8 cellular contexts compared by ENCODE assay signal in genomic region chr5:148820778-148821395, GRCh38. TPM values are rescaled to one million over a fixed set of nuclear protein-coding genes. Genes with fewer than 3 reads are reported as not detected.
DNase-seq lines count a peak whose midpoint lies in the region; ATAC-seq and TF ChIP-seq lines count a peak whose summit lies in the region.

No MANE protein-coding gene starts in this region.

- H2BK12ac ChIP-seq in mesenchymal stem cell (ENCODE audit: low read length in 2 of 2), result no peak overlapping the region

- no peak overlapping the region for H3K4me3 Mint-ChIP-seq in stimulated activated naive B cell treated with anti-CD40 and anti-IgM and Interleukin-4, amounts not matched to agents 10 μg/mL and 1 μg/mL and 100 μg/mL, for 72 hours

- H2BK120ac ChIP-seq in mesenchymal stem cell (ENCODE audit: low read depth, low read length), result no peak overlapping the region

- no peak overlapping the region for H3K27ac ChIP-seq in mesenchymal stem cell (ENCODE audit: low read length, poor library complexity, severe bottlenecking)

- no peak overlapping the region for H3K4me2 ChIP-seq in mesenchymal stem cell (ENCODE audit: low read length, poor library complexity, severe bottlenecking)

- H3K9me3 Mint-ChIP-seq in stimulated activated naive B cell treated with anti-CD40 and anti-IgM and Interleukin-4, amounts not matched to agents 10 μg/mL and 1 μg/mL and 100 μg/mL, for 72 hours, result no peaks in the 10 kb centered on the region

- H3K27ac Mint-ChIP-seq in stimulated activated naive B cell treated with anti-CD40 and anti-IgM and Interleukin-4, amounts not matched to agents 10 μg/mL and 1 μg/mL and 100 μg/mL, for 72 hours, result no peak overlapping the region

- H3K36me3 Mint-ChIP-seq in stimulated activated naive B cell treated with anti-CD40 and anti-IgM and Interleukin-4, amounts not matched to agents 10 μg/mL and 1 μg/mL and 100 μg/mL, for 72 hours, result no peaks in the 10 kb centered on the region

- no peak for ATAC-seq in HG03175 (IDR thresholded peaks at IDR 0.05; ENCODE audit: unreplicated experiment)
- ATAC-seq in stimulated activated naive B cell treated with anti-CD40 and anti-IgM and Interleukin-4, amounts not matched to agents 10 μg/mL and 1 μg/mL and 100 μg/mL, for 72 hours (replicated peaks), result no peak

- H3K14ac ChIP-seq in mesenchymal stem cell (ENCODE audit: low read length in 2 of 2), result no peak overlapping the region

- H3K9ac ChIP-seq in mesenchymal stem cell (ENCODE audit: low read length), result no peak overlapping the region

- no peaks in the 10 kb centered on the region for H3K9me3 ChIP-seq in mesenchymal stem cell (ENCODE audit: control insufficient read depth, low read length)

- no peak overlapping the region for H2AK5ac ChIP-seq in mesenchymal stem cell (ENCODE audit: low read length, severe bottlenecking)

- H3K79me1 ChIP-seq in mesenchymal stem cell (replicated peaks; ENCODE audit: low read length, poor library complexity, severe bottlenecking), result no peaks in the 10 kb centered on the region

- in situ Hi-C loops in astrocyte of the spinal cord (cut with HindIII; ENCODE audit: low sequenced_read_pairs), result no loop called here

- H4K8ac ChIP-seq in mesenchymal stem cell (ENCODE audit: low read length), result no peak overlapping the region

- H3K27me3 ChIP-seq in mesenchymal stem cell (ENCODE audit: control insufficient read depth in 1 of 2, insufficient read depth in 1 of 2, low read length in 2 of 2), result peaks cover 0 to 3% of the 10 kb centered on the region in 2 experiments

- H3K18ac ChIP-seq in mesenchymal stem cell (ENCODE audit: low read depth in 1 of 2, low read length in 2 of 2), result no peak overlapping the region

- peak; percentile 24 for DNase-seq in stimulated activated CD4-positive, alpha-beta T cell treated with anti-CD3 and anti-CD28 coated beads, Interleukin-15, amount 100 ng/mL, for 24 hours
- DNase-seq in stimulated activated CD4-positive, alpha-beta T cell treated with anti-CD3 and anti-CD28 coated beads, Interleukin-4, amount 100 ng/mL, for 1 hour, result no peak
- DNase-seq in LHCN-M2 (ENCODE audit: low read depth) (peak; percentile 21), astrocyte of the spinal cord (ENCODE audit: low read depth, low spot score) (peak; percentile 40), mesenchymal stem cell (peak; percentile 51), germinal center (ENCODE audit: low spot score) (no peak)
- no peak for DNase-seq in stimulated activated naive B cell treated with anti-CD40 and anti-IgM and Interleukin-4, amounts not matched to agents 10 μg/mL and 1 μg/mL and 100 μg/mL, for 72 hours

- H3K4me3 ChIP-seq in astrocyte of the spinal cord (ENCODE audit: low read depth, low read length) (no peak overlapping the region), mesenchymal stem cell (ENCODE audit: insufficient read depth in 1 of 2, low read depth in 1 of 2, low read length in 2 of 2) (no peak overlapping the region)

- no peak overlapping the region for H4K91ac ChIP-seq in mesenchymal stem cell (ENCODE audit: low read length)

- no peak overlapping the region for H2AFZ ChIP-seq in mesenchymal stem cell (ENCODE audit: low read depth, low read length)

- no peaks in the 10 kb centered on the region for H3K4me1 ChIP-seq in mesenchymal stem cell (ENCODE audit: control insufficient read depth, insufficient read depth, low read depth, low read length)

- no peak overlapping the region for H2BK15ac ChIP-seq in mesenchymal stem cell (ENCODE audit: low read depth, poor library complexity, severe bottlenecking)

- no peaks in the 10 kb centered on the region for H3K36me3 ChIP-seq in mesenchymal stem cell (ENCODE audit: control insufficient read depth in 1 of 2, insufficient read depth in 2 of 2, low read depth in 1 of 2, low read length in 2 of 2)

- H2BK5ac ChIP-seq in mesenchymal stem cell (ENCODE audit: low read depth, low read length, poor library complexity, severe bottlenecking), result no peak overlapping the region

- WGBS in mesenchymal stem cell, result 0% methylated on average over 1 of the region's 3 CpGs

- H3K27me3 Mint-ChIP-seq in stimulated activated naive B cell treated with anti-CD40 and anti-IgM and Interleukin-4, amounts not matched to agents 10 μg/mL and 1 μg/mL and 100 μg/mL, for 72 hours, result no peaks in the 10 kb centered on the region

- peaks cover 32 to 51% of the 10 kb centered on the region in 2 donors for H3K4me1 Mint-ChIP-seq in stimulated activated naive B cell treated with anti-CD40 and anti-IgM and Interleukin-4, amounts not matched to agents 10 μg/mL and 1 μg/mL and 100 μg/mL, for 72 hours

- no peak overlapping the region for H3K4ac ChIP-seq in mesenchymal stem cell (ENCODE audit: low read depth in 1 of 2, low read length in 2 of 2)

- peak; percentile 77 for TF ChIP-seq CTCF in astrocyte of the spinal cord (IDR thresholded peaks at IDR 0.05; ENCODE audit: low read depth, low read length)

- no peak overlapping the region for H3K23ac ChIP-seq in mesenchymal stem cell (ENCODE audit: low read length in 2 of 2)

RNA-seq across cellular contexts. Expression of gene ADRB2, which starts 5.5 kb away (rescaled TPM):
- 4.1 and 4.8 TPM in 2 replicates for total RNA-seq in LHCN-M2 (2014; rRNA removed)
- polyA plus RNA-seq in LHCN-M2 (2012), result 3.4 TPM
- polyA plus RNA-seq in mesenchymal stem cell (2013, experiment 1 of 2), result 0.87 TPM
- 0.89 TPM for polyA plus RNA-seq in mesenchymal stem cell (2013, experiment 2 of 2)

Comparison
In these comparisons a context has a peak if more than half of its experiments do, and no peak if none do; other contexts are left out.
1. DNase-seq: peak in stimulated activated CD4-positive, alpha-beta T cell treated with anti-CD3 and anti-CD28 coated beads, Interleukin-15, amount 100 ng/mL, for 24 hours (single experiment), LHCN-M2 (single experiment), astrocyte of the spinal cord (single experiment) and mesenchymal stem cell (single experiment); none in stimulated activated CD4-positive, alpha-beta T cell treated with anti-CD3 and anti-CD28 coated beads, Interleukin-4, amount 100 ng/mL, for 1 hour (single experiment), stimulated activated naive B cell treated with anti-CD40 and anti-IgM and Interleukin-4, amounts not matched to agents 10 μg/mL and 1 μg/mL and 100 μg/mL, for 72 hours (single experiment) and germinal center (single experiment).